23 cellular contexts compared by ENCODE assay signal in genomic region chr16:73151225-73151624, GRCh38.
"Had no signal": no experiment of that assay in that cellular context is flagged by ENCODE, and none has a peak within 500 bp of the region (broad histone marks: within the 10 kb centered on the region; RNA-seq: fewer than 3 reads in every experiment).

No MANE protein-coding gene starts in this region.

- H3K36me3 Mint-ChIP-seq: naive B cell had no signal

- H3K4me1 ChIP-seq: left ventricle myocardium inferior, pancreas had no signal

- ATAC-seq: activated CD4-positive, CD25-positive, alpha-beta regulatory T cell treated with anti-CD3 and anti-CD28 coated beads, Interleukin-2, amount 50 U/mL, for 24 hours; activated naive CD4-positive, alpha-beta T cell treated with anti-CD3 and anti-CD28 coated beads, Interleukin-2, amount 50 U/mL, for 72 hours; effector memory CD8-positive, alpha-beta T cell; mucosa of descending colon; pancreas; sciatic nerve had no signal

- H3K4me3 ChIP-seq: adrenal gland, hepatocyte, left ventricle myocardium inferior, mucosa of descending colon, pancreas, smooth muscle cell, stomach had no signal

- H3K9me3 Mint-ChIP-seq: activated T-helper 1 cell treated with anti-CD3 and anti-CD28 coated beads, Interleukin-12 subunit alpha, Interleukin-12 subunit beta, Interleukin-2, Interleukin-4 antibody, amounts not matched to agents 30 ng/mL and 10 ng/mL and 1 ng/mL, durations not matched to agents 14 hours and 24 hours and 36 hours; naive B cell had no signal

- H3K27ac ChIP-seq: epithelial cell of prostate, hepatocyte, neutrophil, pancreas, stomach had no signal

- H3K27ac Mint-ChIP-seq: activated naive CD4-positive, alpha-beta T cell treated with anti-CD3 and anti-CD28 coated beads, Interleukin-2, amount 50 U/mL, for 72 hours; activated T-helper 1 cell treated with anti-CD3 and anti-CD28 coated beads, Interleukin-12 subunit alpha, Interleukin-12 subunit beta, Interleukin-2, Interleukin-4 antibody, amounts not matched to agents 30 ng/mL and 10 ng/mL and 1 ng/mL, durations not matched to agents 14 hours and 24 hours and 36 hours; effector memory CD8-positive, alpha-beta T cell had no signal

- H3K9me3 ChIP-seq: adrenal gland, left ventricle myocardium inferior, mucosa of descending colon, neutrophil, pancreas, stomach had no signal

- DNase-seq: activated CD4-positive, alpha-beta T cell treated with anti-CD3 and anti-CD28 coated beads, Interleukin-2, amount 50 U/mL, for 48 hours; activated gamma-delta T cell treated with Interleukin-2 at 50 U/mL for 16 hours; activated T-cell treated with anti-CD3 and anti-CD28 coated beads for 4 hours; adrenal gland; effector memory CD8-positive, alpha-beta T cell; foreskin fibroblast; kidney glomerular epithelial cell; left ventricle myocardium inferior; mucosa of descending colon; naive B cell; pancreas; stimulated activated CD4-positive, alpha-beta T cell treated with anti-CD3 and anti-CD28 coated beads, Interleukin-4, amount 100 ng/mL, for 1 hour; stomach; T-helper 1 cell; trophoblast cell had no signal

- H3K4me3 Mint-ChIP-seq: activated T-helper 1 cell treated with anti-CD3 and anti-CD28 coated beads, Interleukin-12 subunit alpha, Interleukin-12 subunit beta, Interleukin-2, Interleukin-4 antibody, amounts not matched to agents 30 ng/mL and 10 ng/mL and 1 ng/mL, durations not matched to agents 14 hours and 24 hours and 36 hours; effector memory CD8-positive, alpha-beta T cell; naive B cell had no signal

- H3K36me3 ChIP-seq: adrenal gland, left ventricle myocardium inferior, neutrophil, pancreas, stomach had no signal

- H3K27me3 ChIP-seq: adrenal gland, hepatocyte, pancreas, stomach had no signal
